In the genomic region with DNA sequence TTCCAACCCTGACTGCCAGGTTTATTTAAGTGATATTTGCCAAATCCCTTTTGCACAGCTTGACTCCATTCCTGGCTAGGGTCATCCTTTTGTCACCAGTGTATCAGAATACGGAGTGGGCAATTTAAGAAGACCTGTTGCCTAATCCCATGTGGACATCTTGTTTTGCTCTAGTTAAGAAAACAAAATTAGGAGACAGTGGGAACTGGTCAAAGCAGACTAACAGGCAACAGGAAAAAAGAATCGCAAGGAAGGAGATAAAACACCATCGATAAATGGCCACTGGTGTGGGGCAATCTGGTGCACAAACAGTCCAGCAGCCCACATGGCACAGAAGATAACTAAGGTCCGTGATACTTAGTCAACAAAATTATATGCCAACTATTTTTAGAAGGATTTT, we compare ENCODE assay signal across 3 cellular contexts.
TF ChIP-seq lines count a peak whose summit lies in the region.

No MANE protein-coding gene starts in this region.

TF ChIP-seq in liver, 16 proteins besides CTCF, POLR2A, EP300 and RAD21:
- TF ChIP-seq SP1 (IDR thresholded peaks at IDR 0.05) = no peak
- TF ChIP-seq YY1 (IDR thresholded peaks at IDR 0.05) = peak; percentile 78
- TF ChIP-seq FOXA1 (IDR thresholded peaks at IDR 0.05) = no peak
- TF ChIP-seq RXRA (IDR thresholded peaks at IDR 0.05) = peak in 1 of 2 donors; percentile 20
- peak in 1 of 2 donors; percentile 33 for TF ChIP-seq HNF4A (conservative IDR thresholded peaks at IDR 0.05)
- TF ChIP-seq, protein P1, sequence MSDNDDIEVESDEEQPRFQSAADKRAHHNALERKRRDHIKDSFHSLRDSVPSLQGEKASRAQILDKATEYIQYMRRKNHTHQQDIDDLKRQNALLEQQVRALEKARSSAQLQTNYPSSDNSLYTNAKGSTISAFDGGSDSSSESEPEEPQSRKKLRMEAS (IDR thresholded peaks at IDR 0.05) = peak; percentile 48
- no peak for TF ChIP-seq REST (IDR thresholded peaks at IDR 0.05)

TF ChIP-seq in HepG2, 621 proteins besides CTCF, POLR2A, EP300 and RAD21 (continues in another document):
- TF ChIP-seq HDAC6 (IDR thresholded peaks at IDR 0.05; ENCODE audit: low read depth, low read length) = no peak
- no peak for TF ChIP-seq ZNF850 (CRISPR knock-in tag; conservative IDR thresholded peaks at IDR 0.05)
- TF ChIP-seq FOXC1 (CRISPR knock-in tag; IDR thresholded peaks at IDR 0.05; ENCODE audit: borderline replicate concordance) = no peak
- no peak for TF ChIP-seq CREBL2 (CRISPR knock-in tag; IDR thresholded peaks at IDR 0.05; ENCODE audit: borderline replicate concordance)
- TF ChIP-seq ZNF407 (CRISPR knock-in tag; IDR thresholded peaks at IDR 0.05; ENCODE audit: not compliant biosample characterization) = no peak
- no peak for TF ChIP-seq NKX3-1 (CRISPR knock-in tag; IDR thresholded peaks at IDR 0.05)
- no peak for TF ChIP-seq ZNF331 (CRISPR knock-in tag; IDR thresholded peaks at IDR 0.05)
- TF ChIP-seq CAMTA2 (CRISPR knock-in tag; IDR thresholded peaks at IDR 0.05; ENCODE audit: borderline replicate concordance) = no peak
- TF ChIP-seq ZNF44 (CRISPR knock-in tag; IDR thresholded peaks at IDR 0.05) = no peak
- TF ChIP-seq, protein P2, sequence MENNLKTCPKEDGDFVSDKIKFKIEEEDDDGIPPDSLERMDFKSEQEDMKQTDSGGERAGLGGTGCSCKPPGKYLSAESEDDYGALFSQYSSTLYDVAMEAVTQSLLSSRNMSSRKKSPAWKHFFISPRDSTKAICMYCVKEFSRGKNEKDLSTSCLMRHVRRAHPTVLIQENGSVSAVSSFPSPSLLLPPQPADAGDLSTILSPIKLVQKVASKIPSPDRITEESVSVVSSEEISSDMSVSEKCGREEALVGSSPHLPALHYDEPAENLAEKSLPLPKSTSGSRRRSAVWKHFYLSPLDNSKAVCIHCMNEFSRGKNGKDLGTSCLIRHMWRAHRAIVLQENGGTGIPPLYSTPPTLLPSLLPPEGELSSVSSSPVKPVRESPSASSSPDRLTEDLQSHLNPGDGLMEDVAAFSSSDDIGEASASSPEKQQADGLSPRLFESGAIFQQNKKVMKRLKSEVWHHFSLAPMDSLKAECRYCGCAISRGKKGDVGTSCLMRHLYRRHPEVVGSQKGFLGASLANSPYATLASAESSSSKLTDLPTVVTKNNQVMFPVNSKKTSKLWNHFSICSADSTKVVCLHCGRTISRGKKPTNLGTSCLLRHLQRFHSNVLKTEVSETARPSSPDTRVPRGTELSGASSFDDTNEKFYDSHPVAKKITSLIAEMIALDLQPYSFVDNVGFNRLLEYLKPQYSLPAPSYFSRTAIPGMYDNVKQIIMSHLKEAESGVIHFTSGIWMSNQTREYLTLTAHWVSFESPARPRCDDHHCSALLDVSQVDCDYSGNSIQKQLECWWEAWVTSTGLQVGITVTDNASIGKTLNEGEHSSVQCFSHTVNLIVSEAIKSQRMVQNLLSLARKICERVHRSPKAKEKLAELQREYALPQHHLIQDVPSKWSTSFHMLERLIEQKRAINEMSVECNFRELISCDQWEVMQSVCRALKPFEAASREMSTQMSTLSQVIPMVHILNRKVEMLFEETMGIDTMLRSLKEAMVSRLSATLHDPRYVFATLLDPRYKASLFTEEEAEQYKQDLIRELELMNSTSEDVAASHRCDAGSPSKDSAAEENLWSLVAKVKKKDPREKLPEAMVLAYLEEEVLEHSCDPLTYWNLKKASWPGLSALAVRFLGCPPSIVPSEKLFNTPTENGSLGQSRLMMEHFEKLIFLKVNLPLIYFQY (CRISPR knock-in tag; IDR thresholded peaks at IDR 0.05; ENCODE audit: borderline replicate concordance) = no peak
- TF ChIP-seq NCOA2 (CRISPR knock-in tag; IDR thresholded peaks at IDR 0.05) = no peak
- no peak for TF ChIP-seq SMARCE1 (IDR thresholded peaks at IDR 0.05; ENCODE audit: borderline replicate concordance)
- TF ChIP-seq ZNF33B (CRISPR knock-in tag; IDR thresholded peaks at IDR 0.05) = no peak

TF ChIP-seq in H1, 55 proteins besides CTCF, POLR2A, EP300 and RAD21:
- peak; percentile 10; the same call in 1 of the 2 replicates for TF ChIP-seq CEBPB (IDR thresholded peaks at IDR 0.05; ENCODE audit: low read depth, low read length)
- TF ChIP-seq YY1 (IDR thresholded peaks at IDR 0.05; ENCODE audit: low read depth, low read length) = no peak
TF ChIP-seq in H1: peak in this region for 1.
